8 cellular contexts compared by ENCODE assay signal in the genomic region with DNA sequence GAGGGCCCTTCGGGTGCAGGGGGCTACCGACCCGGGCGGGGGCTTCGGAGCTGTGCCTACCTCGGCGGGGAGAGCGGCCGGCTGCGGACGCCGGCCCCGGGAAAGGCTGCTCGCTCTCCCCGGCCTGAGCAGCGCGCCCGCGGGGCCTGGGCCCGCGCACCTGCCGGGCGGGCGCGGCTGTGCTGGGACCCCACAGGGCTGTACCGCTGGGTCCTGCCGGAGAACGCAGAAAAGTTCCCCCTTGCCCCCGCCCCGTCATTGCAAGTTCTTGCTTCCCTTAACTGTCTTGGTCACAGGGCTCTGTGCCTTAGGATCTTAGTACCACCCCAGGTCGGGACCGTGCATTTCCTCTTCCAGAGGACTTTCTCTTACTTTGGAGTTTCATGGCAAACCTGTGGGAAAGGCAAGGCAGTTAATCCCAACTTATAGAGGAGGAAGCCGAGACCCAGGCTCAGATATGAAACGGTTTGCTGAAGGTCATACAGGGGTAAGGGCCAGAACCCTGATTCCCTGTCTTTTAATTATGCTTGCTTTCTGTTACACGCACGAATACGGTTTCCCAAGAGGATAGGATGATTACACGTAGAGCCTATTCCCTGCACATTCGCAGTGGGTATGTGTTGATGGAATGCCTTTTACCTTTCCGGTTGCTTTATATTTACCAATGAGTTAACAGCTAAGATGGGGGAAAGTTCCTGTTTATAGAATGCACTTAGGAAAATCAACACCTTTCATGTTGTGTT. TPM values are rescaled to one million over a fixed set of nuclear protein-coding genes. Genes with fewer than 3 reads are reported as not detected.
A peak's percentile ranks its signal among the peaks of the same experiment; 100 is the strongest.
DNase-seq lines count a peak whose midpoint lies in the region; ATAC-seq, FAIRE-seq and TF ChIP-seq lines count a peak whose summit lies in the region.

No MANE protein-coding gene starts in this region.

- peak overlapping the region; percentile 84 for H3K4me2 ChIP-seq in HepG2 (ENCODE audit: low read depth, low read length)

- no peak overlapping the region for H2AFZ ChIP-seq in HepG2 (ENCODE audit: low read length)

- 1% methylated on average over 10 of the region's 40 CpGs for WGBS in HepG2 (ENCODE audit: low lambda C conversion rate)

- FAIRE-seq in HepG2 (lab: Jason Lieb, UNC), result no peak
- FAIRE-seq in frontal cortex (lab: Jason Lieb, UNC), result no peak

- BruUV-seq in A673 (replicated peaks; lab: Mats Ljungman, UMichigan) (no TSS peak), HepG2 (replicated peaks; lab: Mats Ljungman, UMichigan) (no TSS peak)

- CTCF ChIA-PET in A673 (lab: Charles Lee) (no interaction called here), HepG2 (lab: Yijun Ruan, JAX; ENCODE audit: low intra/inter-chr PET ratio, low total read pairs) (no interaction called here)

- H3K9me3 ChIP-seq in A673 (ENCODE audit: low read depth, low read length, poor library complexity, severe bottlenecking), result no peaks in the 10 kb centered on the region
- no peaks in the 10 kb centered on the region for H3K9me3 ChIP-seq in HepG2 (ENCODE audit: low read length)

- peak; percentile 32 for ATAC-seq in HG02981 (IDR thresholded peaks at IDR 0.05; ENCODE audit: unreplicated experiment)
- peak; percentile 47 for ATAC-seq in HepG2
- ATAC-seq in stimulated activated naive CD8-positive, alpha-beta T cell treated with anti-CD3 and anti-CD28 coated beads, Interleukin-15, Interleukin-2, amounts not matched to agents 100 U/mL and 50 U/mL, for 24 hours, result peak; percentile 26

- H3K27me3 ChIP-seq in A673 (replicated peaks; ENCODE audit: insufficient read depth, low read depth, low read length, poor library complexity), result no peaks in the 10 kb centered on the region
- H3K27me3 ChIP-seq in HepG2 (ENCODE audit: control insufficient read depth in 1 of 2, insufficient read depth in 2 of 2, low read length in 2 of 2), result no peaks in the 10 kb centered on the region

- peak overlapping the region; percentile 99 for H3K9ac ChIP-seq in HepG2 (ENCODE audit: insufficient read depth, low read depth, low read length)

- H4K20me1 ChIP-seq in HepG2 (ENCODE audit: insufficient read depth, low read length), result peaks cover 24% of the 10 kb centered on the region

- peak; percentile 24 for DNase-seq in A673 (ENCODE audit: low spot score)
- peak; percentile 46 for DNase-seq in RPMI8226
- no peak for DNase-seq in coronary artery (ENCODE audit: low spot score)
- DNase-seq in HepG2 (ENCODE audit: low spot score), result no peak
- DNase-seq in stimulated activated naive CD8-positive, alpha-beta T cell treated with anti-CD3 and anti-CD28 coated beads, Interleukin-15, Interleukin-2, amounts not matched to agents 100 U/mL and 50 U/mL, for 24 hours, result peak; percentile 37
- DNase-seq in frontal cortex (ENCODE audit: low spot score in 2 of 2), result no peak

- in situ Hi-C loops in HepG2 (cut with HindIII; ENCODE audit: extremely low pct_ligation_motif_present, low pct_unique_long_range_greater_than_20kb), result loop anchor here (5.0 kb wide), 1 partner anchor 59 kb away; no protein-coding TSS in a partner anchor

- peaks cover 73% of the 10 kb centered on the region for H3K79me2 ChIP-seq in HepG2 (ENCODE audit: insufficient read depth, low read length)

- no peaks in the 10 kb centered on the region for H3K36me3 ChIP-seq in A673 (ENCODE audit: insufficient read depth, low read length, poor library complexity, severe bottlenecking)
- peaks cover 4 to 6% of the 10 kb centered on the region in 2 experiments; a peak in 3 of 5 replicates for H3K36me3 ChIP-seq in HepG2 (replicated peaks in 1 of 2; ENCODE audit: control insufficient read depth in 1 of 2, insufficient read depth in 2 of 2, low read length in 2 of 2)

- TF ChIP-seq EP300 in HepG2 (IDR thresholded peaks at IDR 0.05; ENCODE audit: low read depth in 2 of 2, low read length in 2 of 2) (no peak), HepG2 (CRISPR knock-in tag; IDR thresholded peaks at IDR 0.05; ENCODE audit: borderline replicate concordance) (no peak)

- H3K4me1 ChIP-seq in A673 (ENCODE audit: insufficient read depth, low read length, poor library complexity, severe bottlenecking) (peaks cover 5% of the 10 kb centered on the region), HepG2 (ENCODE audit: insufficient read depth, low read length) (peaks cover 78% of the 10 kb centered on the region)

- H3K4me3 ChIP-seq in A673 (ENCODE audit: low read depth, low read length, poor library complexity, severe bottlenecking) (peak overlapping the region; percentile 79), GM12875 (ENCODE audit: low read depth, low read length) (peak overlapping the region; percentile 82), coronary artery (peak overlapping the region; percentile 89), HepG2 (replicated peaks in 1 of 3; ENCODE audit: insufficient read depth in 1 of 3, low read depth in 2 of 3, low read length in 3 of 3) (peak overlapping the region; percentile 90 to 96 (median 90))

- TF ChIP-seq RAD21 in HepG2 (CRISPR knock-in tag; IDR thresholded peaks at IDR 0.05), result no peak

- no peak for TF ChIP-seq CTCF in A673 (conservative IDR thresholded peaks at IDR 0.05; ENCODE audit: low read depth, low read length)
- no peak for TF ChIP-seq CTCF in GM12875 (IDR thresholded peaks at IDR 0.05; ENCODE audit: borderline replicate concordance, insufficient read depth, low read depth, low read length)
- TF ChIP-seq CTCF in coronary artery (IDR thresholded peaks at IDR 0.05), result no peak
- no peak for TF ChIP-seq CTCF in HepG2 (CRISPR knock-in tag; IDR thresholded peaks at IDR 0.05)

- intact Hi-C loops in A673 (cut with micrococcal nuclease; ENCODE audit: unreplicated experiment) (no loop called here), HepG2 (cut with micrococcal nuclease; ENCODE audit: unreplicated experiment) (loop anchor here (1.0 to 5.0 kb wide), 3 partner anchors 30 to 299 kb away; a partner anchor contains a TSS)

- 0 out of 4 replicates have a peak, but pooled peaks of 1 of the 2 experiments have one; percentile 3 for TF ChIP-seq POLR2A in HepG2 (IDR thresholded peaks at IDR 0.05; ENCODE audit: insufficient read depth in 1 of 2, low read depth in 2 of 2, low read length in 2 of 2)

- POLR2A ChIA-PET in A673 (lab: Charles Lee; ENCODE audit: low non-redundant PET) (no interaction called here), HepG2 (lab: Yijun Ruan, JAX) (interaction anchor here (1.0 to 4.3 kb wide), 8 partner anchors 11 to 300 kb away, joined by 3 to 52 read pairs (median 4); a partner anchor contains a TSS)

- peak overlapping the region; percentile 66 for H3K27ac ChIP-seq in A673 (ENCODE audit: low read depth, low read length, poor library complexity, severe bottlenecking)
- H3K27ac ChIP-seq in coronary artery, result peak overlapping the region; percentile 86 to 93
- H3K27ac ChIP-seq in HepG2 (ENCODE audit: extremely low read length, insufficient read depth, low read length), result peak overlapping the region; percentile 100

TF ChIP-seq in HepG2, 621 proteins besides CTCF, POLR2A, EP300 and RAD21 (continues in another document):
- TF ChIP-seq HCFC1 (IDR thresholded peaks at IDR 0.05; ENCODE audit: low read depth, low read length) (no peak), ZNF263 (CRISPR knock-in tag; IDR thresholded peaks at IDR 0.05) (no peak), U2AF1 (optimal IDR thresholded peaks at IDR 0.05; ENCODE audit: low read depth, low read length) (no peak), ZNF746 (CRISPR knock-in tag; IDR thresholded peaks at IDR 0.05) (no peak), SRSF9 (IDR thresholded peaks at IDR 0.05; ENCODE audit: borderline replicate concordance, insufficient read depth, low read depth, low read length, poor library complexity, severe bottlenecking) (no peak), ZNF143 (CRISPR knock-in tag; IDR thresholded peaks at IDR 0.05) (no peak), MEIS1 (CRISPR knock-in tag; IDR thresholded peaks at IDR 0.05; ENCODE audit: borderline replicate concordance) (no peak), ZNF446 (CRISPR knock-in tag; IDR thresholded peaks at IDR 0.05) (no peak)
- TF ChIP-seq, protein P1, sequence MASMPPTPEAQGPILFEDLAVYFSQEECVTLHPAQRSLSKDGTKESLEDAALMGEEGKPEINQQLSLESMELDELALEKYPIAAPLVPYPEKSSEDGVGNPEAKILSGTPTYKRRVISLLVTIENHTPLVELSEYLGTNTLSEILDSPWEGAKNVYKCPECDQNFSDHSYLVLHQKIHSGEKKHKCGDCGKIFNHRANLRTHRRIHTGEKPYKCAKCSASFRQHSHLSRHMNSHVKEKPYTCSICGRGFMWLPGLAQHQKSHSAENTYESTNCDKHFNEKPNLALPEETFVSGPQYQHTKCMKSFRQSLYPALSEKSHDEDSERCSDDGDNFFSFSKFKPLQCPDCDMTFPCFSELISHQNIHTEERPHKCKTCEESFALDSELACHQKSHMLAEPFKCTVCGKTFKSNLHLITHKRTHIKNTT (CRISPR knock-in tag; IDR thresholded peaks at IDR 0.05), result no peak

RNA-seq across cellular contexts. Expression of a gene that starts 0.7 kb away (rescaled TPM):
- total RNA-seq in A673 (2021), result 17.3 and 17.7 TPM in 2 replicates
- total RNA-seq in HepG2 (2016; rRNA removed; fragmentation: Illumina TruSeq; extraction: Trizol), result 61.3 and 74.8 TPM in 2 replicates
- total RNA-seq in HepG2 (2016; cell fraction: cytosol; rRNA removed; fragmentation: Illumina TruSeq; extraction: Trizol; ENCODE audit: low read depth), result 88.0 and 95.6 TPM in 2 replicates
- total RNA-seq in HepG2 (2016; cell fraction: insoluble cytoplasmic fraction; rRNA removed; fragmentation: Illumina TruSeq; extraction: Trizol), result 58.9 and 64.6 TPM in 2 replicates
- 128 and 129 TPM in 2 replicates for total RNA-seq in HepG2 (2016; cell fraction: membrane; rRNA removed; fragmentation: Illumina TruSeq; extraction: Trizol)
- total RNA-seq in HepG2 (2016; cell fraction: nucleus; rRNA removed; fragmentation: Illumina TruSeq; extraction: Trizol), result 59.7 and 63.0 TPM in 2 replicates
- polyA plus RNA-seq in HepG2 (2011; rRNA removed), result 98.8 and 138 TPM in 2 replicates
- 83.2 and 123 TPM in 2 replicates for polyA plus RNA-seq in HepG2 (2011; cell fraction: cytosol; rRNA removed)
- polyA plus RNA-seq in HepG2 (2011; cell fraction: nucleus; rRNA removed), result 41.6 and 47.7 TPM in 2 replicates
- polyA plus RNA-seq in HepG2 (2012), result 90.8 and 126 TPM in 2 replicates
- polyA plus RNA-seq in HepG2 (2016; cell fraction: cytosol; fragmentation: Illumina TruSeq; extraction: Trizol; ENCODE audit: low read depth), result 395 and 447 TPM in 2 replicates
- 136 and 158 TPM in 2 replicates for polyA plus RNA-seq in HepG2 (2016; cell fraction: insoluble cytoplasmic fraction; fragmentation: Illumina TruSeq; extraction: Trizol; ENCODE audit: low read depth)
- polyA plus RNA-seq in HepG2 (2016; cell fraction: membrane; fragmentation: Illumina TruSeq; extraction: Trizol; ENCODE audit: low read depth), result 409 and 421 TPM in 2 replicates
- 99.0 and 111 TPM in 2 replicates for polyA plus RNA-seq in HepG2 (2016; cell fraction: nucleus; fragmentation: Illumina TruSeq; extraction: Trizol; ENCODE audit: insufficient read depth, low read depth)
- polyA minus RNA-seq in HepG2 (2011; rRNA and poly(A)+ RNA removed; ENCODE audit: low replicate concordance), result 25.3 and 38.9 TPM in 2 replicates
- 45.0 and 50.5 TPM in 2 replicates for polyA minus RNA-seq in HepG2 (2011; cell fraction: cytosol; rRNA and poly(A)+ RNA removed)
- 114 and 122 TPM in 2 replicates for polyA minus RNA-seq in HepG2 (2011; cell fraction: nucleus; rRNA and poly(A)+ RNA removed)
- 15.5 TPM for total RNA-seq in frontal cortex

Comparison
In these comparisons a context has a peak if more than half of its experiments do, and no peak if none do; other contexts are left out.
1. DNase-seq: peak in A673 (single experiment), RPMI8226 (single experiment) and stimulated activated naive CD8-positive, alpha-beta T cell treated with anti-CD3 and anti-CD28 coated beads, Interleukin-15, Interleukin-2, amounts not matched to agents 100 U/mL and 50 U/mL, for 24 hours (single experiment); none in coronary artery (single experiment), HepG2 (single experiment) and frontal cortex (0 of 2).
2. Peak in every context shown above with its lines, with median percentiles within 50 percentile points of each other: H3K27ac ChIP-seq, H3K4me3 ChIP-seq and ATAC-seq.